In the genomic region with DNA sequence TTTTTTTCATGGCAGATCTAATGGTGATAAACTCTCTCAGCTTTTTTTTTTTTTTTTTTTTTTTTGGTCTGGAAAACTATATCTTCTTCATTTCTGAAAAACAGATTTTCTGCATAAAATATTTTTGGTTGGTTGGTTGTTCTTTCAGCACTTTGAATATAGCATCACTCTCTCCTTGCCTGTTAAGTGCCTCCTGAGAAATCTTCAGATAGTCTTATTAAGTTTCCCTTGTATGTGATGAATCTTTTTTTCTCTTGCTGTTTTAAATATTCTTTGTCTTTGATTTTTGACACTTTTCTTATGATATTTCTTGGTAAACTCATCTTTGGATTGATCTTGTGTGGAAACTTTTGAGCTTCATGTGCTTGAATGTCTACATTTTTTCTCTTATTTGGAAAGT, we compare ENCODE assay signal across 41 cellular contexts. TPM values are rescaled to one million over a fixed set of nuclear protein-coding genes. Genes with fewer than 3 reads are reported as not detected.
"Had no signal": no experiment of that assay in that cellular context is flagged by ENCODE, and none has a peak within 500 bp of the region (broad histone marks: within the 10 kb centered on the region; RNA-seq: fewer than 3 reads in every experiment).

No MANE protein-coding gene starts in this region.

- H3K36me3 Mint-ChIP-seq: activated naive CD4-positive, alpha-beta T cell treated with anti-CD3 and anti-CD28 coated beads, Interleukin-2, amount 10 ng/mL, durations not matched to agents 7 days and 5 days; activated naive CD8-positive, alpha-beta T cell; activated naive CD8-positive, alpha-beta T cell treated with anti-CD3 and anti-CD28 coated beads for 36 hours; activated naive CD8-positive, alpha-beta T cell treated with anti-CD3 and anti-CD28 coated beads, Interleukin-2, amount 10 ng/mL, durations not matched to agents 7 days and 5 days; brain had no signal

- H3K27ac Mint-ChIP-seq: activated naive CD4-positive, alpha-beta T cell treated with anti-CD3 and anti-CD28 coated beads for 36 hours; activated naive CD4-positive, alpha-beta T cell treated with anti-CD3 and anti-CD28 coated beads, Interleukin-2, amount 10 ng/mL, durations not matched to agents 7 days and 5 days; activated naive CD4-positive, alpha-beta T cell treated with anti-CD3 and anti-CD28 coated beads, Interleukin-2, amount 50 U/mL, for 24 hours; activated naive CD4-positive, alpha-beta T cell treated with anti-CD3 and anti-CD28 coated beads, Interleukin-2, amount 50 U/mL, for 72 hours; activated naive CD8-positive, alpha-beta T cell; activated naive CD8-positive, alpha-beta T cell treated with anti-CD3 and anti-CD28 coated beads for 36 hours; activated naive CD8-positive, alpha-beta T cell treated with anti-CD3 and anti-CD28 coated beads, Interleukin-2, amount 10 ng/mL, durations not matched to agents 7 days and 5 days; activated naive CD8-positive, alpha-beta T cell treated with anti-CD3 and anti-CD28 coated beads, Interleukin-2, amount 50 U/mL, for 24 hours; activated T-cell treated with anti-CD3 and anti-CD28 coated beads, Interleukin-2, amount 50 U/mL, for 24 hours; activated T-cell treated with anti-CD3 and anti-CD28 coated beads, Interleukin-2, amount 50 U/mL, for 72 hours; activated T-helper 1 cell treated with anti-CD3 and anti-CD28 coated beads, Interleukin-12 subunit alpha, Interleukin-12 subunit beta, Interleukin-2, Interleukin-4 antibody, amounts not matched to agents 30 ng/mL and 10 ng/mL and 1 ng/mL, durations not matched to agents 14 hours and 24 hours and 36 hours; activated T-helper 17 cell treated with anti-CD3 and anti-CD28 coated beads, Interleukin-2, amount 50 U/mL, for 72 hours; activated T-helper 2 cell treated with anti-CD3 and anti-CD28 coated beads, Interferon-gamma antibody, Interleukin-2, Interleukin-4, amounts not matched to agents 10 μg/mL and 5 μg/mL and 100 μg/mL, durations not matched to agents 14 hours and 24 hours and 36 hours; brain had no signal

- H3K4me1 ChIP-seq: adrenal gland, ascending aorta, body of pancreas, breast epithelium had no signal

- H3K27me3 Mint-ChIP-seq: activated naive CD4-positive, alpha-beta T cell treated with anti-CD3 and anti-CD28 coated beads, Interleukin-2, amount 10 ng/mL, durations not matched to agents 7 days and 5 days; activated naive CD4-positive, alpha-beta T cell treated with anti-CD3 and anti-CD28 coated beads, Interleukin-2, amount 50 U/mL, for 24 hours; activated naive CD8-positive, alpha-beta T cell; activated naive CD8-positive, alpha-beta T cell treated with anti-CD3 and anti-CD28 coated beads for 36 hours; activated naive CD8-positive, alpha-beta T cell treated with anti-CD3 and anti-CD28 coated beads, Interleukin-2, amount 10 ng/mL, durations not matched to agents 7 days and 5 days; activated naive CD8-positive, alpha-beta T cell treated with anti-CD3 and anti-CD28 coated beads, Interleukin-2, amount 50 U/mL, for 24 hours; activated T-cell treated with anti-CD3 and anti-CD28 coated beads, Interleukin-2, amount 50 U/mL, for 24 hours; activated T-helper 17 cell treated with anti-CD3 and anti-CD28 coated beads, Interleukin-2, amount 50 U/mL, for 72 hours; brain; central memory CD8-positive, alpha-beta T cell had no signal

- FAIRE-seq: astrocyte, bronchial epithelial cell, colon had no signal

- DNase-seq: activated effector memory CD4-positive, alpha-beta T cell treated with anti-CD3 and anti-CD28 coated beads, Interleukin-2, amount 50 U/mL, for 16 hours; activated effector memory CD4-positive, alpha-beta T cell treated with Interleukin-2 at 50 U/mL for 16 hours; activated gamma-delta T cell; activated gamma-delta T cell treated with Interleukin-2 at 50 U/mL for 16 hours; activated naive CD4-positive, alpha-beta T cell; activated naive CD4-positive, alpha-beta T cell treated with anti-CD3 and anti-CD28 coated beads for 36 hours; activated naive CD4-positive, alpha-beta T cell treated with anti-CD3 and anti-CD28 coated beads, Interleukin-2, amount 10 ng/mL, durations not matched to agents 7 days and 5 days; activated naive CD4-positive, alpha-beta T cell treated with anti-CD3 and anti-CD28 coated beads, Interleukin-2, amount 50 U/mL, for 16 hours; activated naive CD4-positive, alpha-beta T cell treated with Interleukin-2 at 50 U/mL for 16 hours; activated naive CD8-positive, alpha-beta T cell treated with anti-CD3 and anti-CD28 coated beads for 36 hours; activated naive CD8-positive, alpha-beta T cell treated with anti-CD3 and anti-CD28 coated beads, Interleukin-2, amount 10 ng/mL, durations not matched to agents 7 days and 5 days; activated naive CD8-positive, alpha-beta T cell treated with anti-CD3 and anti-CD28 coated beads, Interleukin-2, amount 50 U/mL, for 24 hours; activated T-cell treated with anti-CD3 and anti-CD28 coated beads, Interleukin-2, amount 50 U/mL, for 1 hour; activated T-cell treated with anti-CD3 and anti-CD28 coated beads, Interleukin-2, amount 50 U/mL, for 24 hours; activated T-cell treated with anti-CD3 and anti-CD28 coated beads, Interleukin-2, amount 50 U/mL, for 48 hours; activated T-cell treated with anti-CD3 and anti-CD28 coated beads, Interleukin-2, amount 50 U/mL, for 72 hours; adrenal gland; amniotic stem cell; amygdala; anterior cingulate cortex; aorta; body of pancreas; brain microvascular endothelial cell; caudate nucleus; central memory CD4-positive, alpha-beta T cell; cerebellar nuclear complex had no signal

- H3K27ac ChIP-seq: adrenal gland, ascending aorta, body of pancreas, brain microvascular endothelial cell, breast epithelium, cardiac muscle cell had no signal

- H3K27me3 ChIP-seq: adrenal gland, ascending aorta, body of pancreas, brain microvascular endothelial cell, breast epithelium, cardiac muscle cell had no signal

- H3K4me1 Mint-ChIP-seq: activated naive CD4-positive, alpha-beta T cell treated with anti-CD3 and anti-CD28 coated beads, Interleukin-2, amount 10 ng/mL, durations not matched to agents 7 days and 5 days; activated naive CD4-positive, alpha-beta T cell treated with anti-CD3 and anti-CD28 coated beads, Interleukin-2, amount 50 U/mL, for 24 hours; activated naive CD8-positive, alpha-beta T cell treated with anti-CD3 and anti-CD28 coated beads for 36 hours; activated naive CD8-positive, alpha-beta T cell treated with anti-CD3 and anti-CD28 coated beads, Interleukin-2, amount 10 ng/mL, durations not matched to agents 7 days and 5 days; activated naive CD8-positive, alpha-beta T cell treated with anti-CD3 and anti-CD28 coated beads, Interleukin-2, amount 50 U/mL, for 24 hours; activated T-helper 17 cell treated with anti-CD3 and anti-CD28 coated beads, Interleukin-2, amount 50 U/mL, for 72 hours; brain; central memory CD8-positive, alpha-beta T cell had no signal

- H3K36me3 ChIP-seq: adrenal gland, ascending aorta, brain microvascular endothelial cell, breast epithelium, cardiac muscle cell had no signal

- H3K4me3 ChIP-seq: adrenal gland, ascending aorta, body of pancreas, breast epithelium, cardiac muscle cell had no signal

- ATAC-seq: activated naive CD4-positive, alpha-beta T cell treated with anti-CD3 and anti-CD28 coated beads, Interleukin-2, amount 50 U/mL, for 72 hours; activated naive CD8-positive, alpha-beta T cell treated with anti-CD3 and anti-CD28 coated beads, Interleukin-2, amount 50 U/mL, for 24 hours; activated T-cell treated with anti-CD3 and anti-CD28 coated beads, Interleukin-2, amount 50 U/mL, for 72 hours; activated T-helper 17 cell treated with anti-CD3 and anti-CD28 coated beads, Interleukin-2, amount 50 U/mL, for 72 hours; body of pancreas had no signal

- H3K4me3 Mint-ChIP-seq: activated naive CD4-positive, alpha-beta T cell treated with anti-CD3 and anti-CD28 coated beads for 36 hours; activated naive CD4-positive, alpha-beta T cell treated with anti-CD3 and anti-CD28 coated beads, Interleukin-2, amount 10 ng/mL, durations not matched to agents 7 days and 5 days; activated naive CD4-positive, alpha-beta T cell treated with anti-CD3 and anti-CD28 coated beads, Interleukin-2, amount 50 U/mL, for 24 hours; activated naive CD8-positive, alpha-beta T cell; activated naive CD8-positive, alpha-beta T cell treated with anti-CD3 and anti-CD28 coated beads for 36 hours; activated naive CD8-positive, alpha-beta T cell treated with anti-CD3 and anti-CD28 coated beads, Interleukin-2, amount 10 ng/mL, durations not matched to agents 7 days and 5 days; activated naive CD8-positive, alpha-beta T cell treated with anti-CD3 and anti-CD28 coated beads, Interleukin-2, amount 50 U/mL, for 24 hours; activated T-cell treated with anti-CD3 and anti-CD28 coated beads, Interleukin-2, amount 50 U/mL, for 24 hours; activated T-cell treated with anti-CD3 and anti-CD28 coated beads, Interleukin-2, amount 50 U/mL, for 72 hours; activated T-helper 1 cell treated with anti-CD3 and anti-CD28 coated beads, Interleukin-12 subunit alpha, Interleukin-12 subunit beta, Interleukin-2, Interleukin-4 antibody, amounts not matched to agents 30 ng/mL and 10 ng/mL and 1 ng/mL, durations not matched to agents 14 hours and 24 hours and 36 hours; activated T-helper 17 cell treated with anti-CD3 and anti-CD28 coated beads, Interleukin-2, amount 50 U/mL, for 72 hours; brain; central memory CD8-positive, alpha-beta T cell had no signal

RNA-seq across cellular contexts. Expression of a gene that starts 44.2 kb away (rescaled TPM):
- total RNA-seq: activated naive CD4-positive, alpha-beta T cell treated with anti-CD3 and anti-CD28 coated beads for 36 hours; activated naive CD4-positive, alpha-beta T cell treated with anti-CD3 and anti-CD28 coated beads, Interleukin-2, amount 50 U/mL, for 72 hours; activated naive CD8-positive, alpha-beta T cell treated with anti-CD3 and anti-CD28 coated beads for 36 hours; activated naive CD8-positive, alpha-beta T cell treated with anti-CD3 and anti-CD28 coated beads, Interleukin-2, amount 10 ng/mL, durations not matched to agents 7 days and 5 days; activated T-cell treated with anti-CD3 and anti-CD28 coated beads, Interleukin-2, amount 50 U/mL, for 72 hours; activated T-helper 1 cell treated with anti-CD3 and anti-CD28 coated beads, Interleukin-12 subunit alpha, Interleukin-12 subunit beta, Interleukin-2, Interleukin-4 antibody, amounts not matched to agents 30 ng/mL and 10 ng/mL and 1 ng/mL, durations not matched to agents 14 hours and 24 hours and 36 hours; activated T-helper 17 cell treated with anti-CD3 and anti-CD28 coated beads, Interleukin-2, amount 50 U/mL, for 72 hours; activated T-helper 2 cell treated with anti-CD3 and anti-CD28 coated beads, Interferon-gamma antibody, Interleukin-2, Interleukin-4, amounts not matched to agents 10 μg/mL and 5 μg/mL and 100 μg/mL, durations not matched to agents 14 hours and 24 hours and 36 hours; adrenal gland; ascending aorta; astrocyte; body of pancreas; bronchial epithelial cell; chondrocyte had no signal
- polyA plus RNA-seq: adrenal gland, aorta, cardiac muscle cell had no signal
